8 cellular contexts compared by ENCODE assay signal in genomic region chr11:93648168-93648567, GRCh38. TPM values are rescaled to one million over a fixed set of nuclear protein-coding genes. Genes with fewer than 3 reads are reported as not detected.
A peak's percentile ranks its signal among the peaks of the same experiment; 100 is the strongest.
DNase-seq lines count a peak whose midpoint lies in the region; ATAC-seq and TF ChIP-seq lines count a peak whose summit lies in the region.

No MANE protein-coding gene starts in this region.

- TF ChIP-seq POLR2A in spleen (IDR thresholded peaks at IDR 0.05) (no peak), adrenal gland (IDR thresholded peaks at IDR 0.05) (no peak)

- H3K27ac ChIP-seq in spleen (no peak overlapping the region), adrenal gland (no peak overlapping the region)

- peak; percentile 47 for ATAC-seq in HG02973 (IDR thresholded peaks at IDR 0.05; ENCODE audit: unreplicated experiment)
- peak; percentile 67 for ATAC-seq in SK-N-SH treated with all-trans-retinoic acid at 6 μM for 48 hours

- H3K9me3 ChIP-seq in spleen = no peaks in the 10 kb centered on the region
- no peaks in the 10 kb centered on the region for H3K9me3 ChIP-seq in adrenal gland (replicated peaks in 1 of 3)

- DNase-seq in NCI-H1694 treated with DMSO at 0.1 percent for 48 hours (lab: John Stamatoyannopoulos, UW) (peak; percentile 4), NCI-H1694 (lab: John Stamatoyannopoulos, UW) (no peak), lung microvascular endothelial cell (ENCODE audit: low read depth in 2 of 2) (peak; percentile 8 to 29), NCI-H446 treated with DMSO at 0.1 percent for 48 hours (lab: John Stamatoyannopoulos, UW) (no peak), spleen (no peak), adrenal gland (no peak)

- H3K4me3 ChIP-seq in spleen (no peak overlapping the region), adrenal gland (no peak overlapping the region)

- no peaks in the 10 kb centered on the region for H3K36me3 ChIP-seq in spleen
- no peaks in the 10 kb centered on the region for H3K36me3 ChIP-seq in adrenal gland (replicated peaks in 1 of 2)

- 78 to 87% (median 82%) methylated on average over 4 of the region's 4 CpGs for WGBS in spleen, 5 donors
- WGBS in adrenal gland, 4 donors = 66 to 88% (median 75%) methylated on average over 4 of the region's 4 CpGs

- H3K27me3 ChIP-seq in spleen (replicated peaks in 1 of 7) = peaks cover 0 to 7% (median 0%) of the 10 kb centered on the region in 7 donors
- peaks cover 3% of the 10 kb centered on the region for H3K27me3 ChIP-seq in adrenal gland

- peaks cover 0 to 14% (median 1%) of the 10 kb centered on the region in 6 donors for H3K4me1 ChIP-seq in spleen
- H3K4me1 ChIP-seq in adrenal gland (replicated peaks in 1 of 2) = no peaks in the 10 kb centered on the region

- intact Hi-C loops in spleen (cut with DNase I; ENCODE audit: low total_unique reads) (loop anchor here (10.0 kb wide), 2 partner anchors 103 to 703 kb away; partner anchors contain the start of gene SMCO4), adrenal gland (cut with DNase I) (no loop called here)

- TF ChIP-seq CTCF in spleen (IDR thresholded peaks at IDR 0.05 in 8 of 11, conservative IDR thresholded peaks at IDR 0.05 in 3 of 11) (no peak), adrenal gland (IDR thresholded peaks at IDR 0.05) (no peak)

TF ChIP-seq in SK-N-SH treated with all-trans-retinoic acid at 6 μM for 48 hours, 23 proteins besides CTCF, POLR2A, EP300 and RAD21:
- TF ChIP-seq PATZ1 (CRISPR knock-in tag; IDR thresholded peaks at IDR 0.05; ENCODE audit: borderline replicate concordance) (no peak), PPARA (CRISPR knock-in tag; IDR thresholded peaks at IDR 0.05; ENCODE audit: borderline replicate concordance) (no peak), ESRRG (CRISPR knock-in tag; IDR thresholded peaks at IDR 0.05) (no peak), GLIS3 (CRISPR knock-in tag; IDR thresholded peaks at IDR 0.05) (no peak), SNAI2 (CRISPR knock-in tag; IDR thresholded peaks at IDR 0.05) (no peak), POU6F1 (CRISPR knock-in tag; IDR thresholded peaks at IDR 0.05; ENCODE audit: borderline replicate concordance, low read depth) (no peak), RARB (CRISPR knock-in tag; IDR thresholded peaks at IDR 0.05) (no peak), BACH2 (CRISPR knock-in tag; IDR thresholded peaks at IDR 0.05; ENCODE audit: borderline replicate concordance) (no peak)

RNA-seq across cellular contexts. Expression of gene CEP295, which starts 13.3 kb away (rescaled TPM):
- 9.6 and 13.5 TPM in 2 replicates for total RNA-seq in lung microvascular endothelial cell
- total RNA-seq in spleen = 10 to 100 TPM; 13.4 to 31.5 (median 14.9) TPM
- polyA plus RNA-seq in spleen = 10 to 100 TPM in 1 of 3 donors, 1 to 10 TPM in 2; 7.7 to 10.1 (median 8.2) TPM
- total RNA-seq in adrenal gland = 10 to 100 TPM in 3 of 8 donors, 1 to 10 TPM in 5; 4.5 to 19.8 (median 8.9) TPM
- 10 to 100 TPM in 2 of 3 donors, 1 to 10 TPM in 1; 6.4 to 31.5 (median 10.6) TPM for polyA plus RNA-seq in adrenal gland

Comparison
In these comparisons a context has a peak if more than half of its experiments do, and no peak if none do; other contexts are left out.
1. DNase-seq: peak in NCI-H1694 treated with DMSO at 0.1 percent for 48 hours (single experiment) and lung microvascular endothelial cell (2 of 2); none in NCI-H1694 (single experiment), NCI-H446 treated with DMSO at 0.1 percent for 48 hours (single experiment), spleen (single experiment) and adrenal gland (0 of 7).